Comparison of ENCODE assay signal across 1 cellular context in the genomic region with DNA sequence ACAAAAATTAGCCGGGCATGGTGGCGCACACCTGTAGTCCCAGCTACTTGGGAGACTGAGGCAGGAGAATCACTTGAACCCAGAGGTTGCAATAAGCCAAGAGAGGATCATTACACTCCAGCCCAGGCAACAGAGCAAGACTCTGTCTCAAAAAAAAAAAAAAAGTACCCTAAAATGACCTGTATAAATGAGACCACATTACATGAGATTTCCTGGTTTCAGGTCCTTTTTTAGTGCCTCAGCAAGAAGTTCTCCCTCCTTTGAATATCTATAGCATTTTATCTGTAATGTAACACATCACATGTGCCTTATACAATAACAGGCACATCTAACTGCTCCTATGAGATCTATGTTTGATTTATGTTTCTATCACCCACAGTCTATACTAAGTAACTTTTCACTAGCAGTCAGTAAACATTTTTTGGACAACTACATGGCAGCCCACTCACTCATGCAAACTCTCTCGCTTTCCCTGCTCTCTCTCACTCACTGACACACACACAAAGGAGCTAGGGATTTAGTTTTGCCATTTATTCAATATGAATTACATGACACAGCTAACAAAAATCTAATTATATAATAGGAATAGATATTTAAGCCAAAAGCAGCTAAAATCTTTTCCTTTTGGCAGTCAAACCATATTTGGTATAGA.
A peak's percentile ranks its signal among the peaks of the same experiment; 100 is the strongest.
TF ChIP-seq lines count a peak whose summit lies in the region.

No MANE protein-coding gene starts in this region.

TF ChIP-seq in GM12878, 131 proteins besides CTCF, POLR2A, EP300 and RAD21 (continued from another document):
- no peak for TF ChIP-seq MXI1 (IDR thresholded peaks at IDR 0.05; ENCODE audit: low read depth, low read length)
- peak; percentile 75 for TF ChIP-seq ZNF384 (IDR thresholded peaks at IDR 0.05; ENCODE audit: borderline replicate concordance, low read depth, low read length)
- TF ChIP-seq RCOR1 (conservative IDR thresholded peaks at IDR 0.05; ENCODE audit: low read depth, low read length), result no peak
- TF ChIP-seq SIN3A (IDR thresholded peaks at IDR 0.05; ENCODE audit: low read depth, low read length), result no peak
